Comparison of ENCODE assay signal across 12 cellular contexts in genomic region chr3:46565113-46565490, GRCh38. TPM values are rescaled to one million over a fixed set of nuclear protein-coding genes. Genes with fewer than 3 reads are reported as not detected.
DNase-seq lines count a peak whose midpoint lies in the region; ATAC-seq and TF ChIP-seq lines count a peak whose summit lies in the region.
"Had no signal": no experiment of that assay in that cellular context is flagged by ENCODE, and none has a peak within 500 bp of the region (broad histone marks: within the 10 kb centered on the region; RNA-seq: fewer than 3 reads in every experiment).

No MANE protein-coding gene starts in this region.

- dilution Hi-C loops in IMR-90 (cut with HindIII; ENCODE audit: low sequenced_read_pairs, unreplicated experiment), result no loop called here

- peak overlapping the region; percentile 84 for H4K5ac ChIP-seq in IMR-90 (ENCODE audit: low read depth, low read length)

- peak overlapping the region; percentile 75 to 83 (median 80) for H3K4me3 Mint-ChIP-seq in CD4-positive, alpha-beta memory T cell
- peak overlapping the region; percentile 80 for H3K4me3 Mint-ChIP-seq in osteocyte (ENCODE audit: unreplicated experiment)

- H3K27me3 ChIP-seq in CD4-positive, alpha-beta memory T cell (ENCODE audit: insufficient read depth, low read length), result peaks cover 6% of the 10 kb centered on the region
- no peaks in the 10 kb centered on the region for H3K27me3 ChIP-seq in IMR-90 (ENCODE audit: control insufficient read depth, insufficient read depth, low read length)

- peak overlapping the region; percentile 85 for H2BK20ac ChIP-seq in IMR-90 (ENCODE audit: low read depth, low read length)

- H3K14ac ChIP-seq in IMR-90 (replicated peaks; ENCODE audit: low read depth, low read length), result peak overlapping the region; percentile 73

- peak overlapping the region; percentile 95 for H3K4ac ChIP-seq in IMR-90 (ENCODE audit: low read depth, low read length)

- peaks cover 3 to 24% of the 10 kb centered on the region in 2 donors for H3K27me3 Mint-ChIP-seq in CD4-positive, alpha-beta memory T cell
- no peaks in the 10 kb centered on the region for H3K27me3 Mint-ChIP-seq in osteocyte (ENCODE audit: unreplicated experiment)

- TF ChIP-seq RAD21 in IMR-90 (IDR thresholded peaks at IDR 0.05; ENCODE audit: low read length), result no peak

- H3K36me3 ChIP-seq in CD4-positive, alpha-beta memory T cell (ENCODE audit: insufficient read depth, low read length), result no peaks in the 10 kb centered on the region
- H3K36me3 ChIP-seq in IMR-90 (ENCODE audit: control insufficient read depth, insufficient read depth, low read length), result no peaks in the 10 kb centered on the region

- H3K79me1 ChIP-seq in IMR-90 (ENCODE audit: low read depth in 1 of 2, low read length in 2 of 2), result peaks cover 13 to 22% of the 10 kb centered on the region in 2 experiments; a peak in 2 of 4 replicates

- TSS peak; percentile 54 for BruUV-seq in IMR-90 (replicated peaks; lab: Mats Ljungman, UMichigan)

- H3K23ac ChIP-seq in IMR-90 (ENCODE audit: low read depth, low read length), result peak overlapping the region; percentile 95

- no peak for DNase-seq in CD4-positive, alpha-beta memory T cell
- no peak for DNase-seq in IMR-90
- no peak for DNase-seq in fibroblast of the aortic adventitia (ENCODE audit: low read depth)
- DNase-seq in osteocyte (ENCODE audit: extremely low spot score, unreplicated experiment), result peak; percentile 32
- DNase-seq in DMS79 (lab: John Stamatoyannopoulos, UW), result no peak
- no peak for DNase-seq in NK-92 (lab: John Stamatoyannopoulos, UW; ENCODE audit: unreplicated experiment)
- DNase-seq in mucosa of gallbladder (ENCODE audit: low spot score), result no peak
- DNase-seq: NCI-H2081 treated with DMSO at 0.1 percent for 48 hours had no signal

- H3K9me3 Mint-ChIP-seq in CD4-positive, alpha-beta memory T cell, result peaks cover 0 to 7% (median 0%) of the 10 kb centered on the region in 8 donors
- no peaks in the 10 kb centered on the region for H3K9me3 Mint-ChIP-seq in osteocyte (ENCODE audit: unreplicated experiment)

- H2AK9ac ChIP-seq in IMR-90 (replicated peaks; ENCODE audit: low read depth, low read length, poor library complexity), result peak overlapping the region; percentile 28

- no peak overlapping the region for H2AFZ ChIP-seq in IMR-90 (replicated peaks; ENCODE audit: low read length, poor library complexity)

- peak overlapping the region in 1 of 7 donors; percentile 82 for H3K27ac Mint-ChIP-seq in CD4-positive, alpha-beta memory T cell
- peak overlapping the region; percentile 68 for H3K27ac Mint-ChIP-seq in osteocyte (ENCODE audit: unreplicated experiment)

- intact Hi-C loops in CD4-positive, alpha-beta memory T cell (cut with micrococcal nuclease), result no loop called here
- intact Hi-C loops in IMR-90 (cut with micrococcal nuclease), result loop anchor here (5.0 kb wide), 1 partner anchor 62 kb away; no protein-coding TSS in a partner anchor

- peak overlapping the region; percentile 98 for H2BK120ac ChIP-seq in IMR-90 (ENCODE audit: low read depth, low read length)

- peaks cover 10% of the 10 kb centered on the region; the same call in 1 of the 2 replicates for H3K9me1 ChIP-seq in IMR-90 (ENCODE audit: insufficient read depth, low read length)

- in situ Hi-C loops in IMR-90 (cut with MboI; ENCODE audit: low sequenced_read_pairs), result no loop called here

- H2BK15ac ChIP-seq in IMR-90 (ENCODE audit: low read depth, low read length), result peak overlapping the region; percentile 49; the same call in 2 of the 3 replicates

- CTCF ChIA-PET in CD4-positive, alpha-beta memory T cell (lab: Charles Lee; ENCODE audit: partially characterized antibody), result interaction anchor here (0.7 to 6.3 kb wide), 7 partner anchors 14 to 80 kb away, joined by 3 to 40 read pairs (median 3); no protein-coding TSS in a partner anchor
- CTCF ChIA-PET in IMR-90 (lab: Yijun Ruan, JAX), result interaction anchor here (1.2 to 1.6 kb wide), 2 partner anchors 62 to 76 kb away, joined by 3 to 6 read pairs; no protein-coding TSS in a partner anchor

- POLR2A ChIA-PET in CD4-positive, alpha-beta memory T cell (lab: Charles Lee; ENCODE audit: partially characterized antibody), result interaction anchor here (1.3 kb wide), 1 partner anchor 76 kb away, joined by 7 read pairs; no protein-coding TSS in a partner anchor
- POLR2A ChIA-PET in IMR-90 (lab: Charles Lee; ENCODE audit: unreplicated experiment), result interaction anchor here (0.6 kb wide), 1 partner anchor 93 kb away, joined by 8 read pairs; no protein-coding TSS in a partner anchor

- H3K4me2 ChIP-seq in IMR-90 (ENCODE audit: low read depth, low read length), result peak overlapping the region; percentile 86

- no peaks in the 10 kb centered on the region for H4K20me1 ChIP-seq in IMR-90 (ENCODE audit: insufficient read depth, low read length)

- peak overlapping the region; percentile 85 for H3K18ac ChIP-seq in IMR-90 (ENCODE audit: low read depth, low read length)

- TF ChIP-seq CTCF in IMR-90 (conservative IDR thresholded peaks at IDR 0.05; ENCODE audit: low read depth, low read length), result no peak
- no peak for TF ChIP-seq CTCF in fibroblast of the aortic adventitia (IDR thresholded peaks at IDR 0.05; ENCODE audit: insufficient read depth, low read length)
- TF ChIP-seq CTCF in osteocyte (IDR thresholded peaks at IDR 0.05), result no peak

- ATAC-seq in IMR-90 (ENCODE audit: low read depth), result no peak
- ATAC-seq in HG02973 (IDR thresholded peaks at IDR 0.05; ENCODE audit: unreplicated experiment), result no peak

- peaks cover 6 to 16% (median 13%) of the 10 kb centered on the region in 4 donors for H3K4me1 Mint-ChIP-seq in CD4-positive, alpha-beta memory T cell
- peaks cover 22% of the 10 kb centered on the region for H3K4me1 Mint-ChIP-seq in osteocyte (ENCODE audit: unreplicated experiment)

- no CpG with 5 or more reads among the region's 4 CpGs for WGBS in IMR-90 (ENCODE audit: extremely low coverage in 2 of 2, insufficient read length in 1 of 2), 2 experiments

- peaks cover 13% of the 10 kb centered on the region for H3K4me1 ChIP-seq in CD4-positive, alpha-beta memory T cell (ENCODE audit: insufficient read depth, low read length)
- peaks cover 11% of the 10 kb centered on the region for H3K4me1 ChIP-seq in IMR-90 (ENCODE audit: control insufficient read depth, insufficient read depth, low read length)

- peak overlapping the region; percentile 87; the same call in 1 of the 2 replicates for H3K9ac ChIP-seq in IMR-90 (ENCODE audit: low read depth, low read length)

- no peak overlapping the region for H3K4me3 ChIP-seq in CD4-positive, alpha-beta memory T cell (ENCODE audit: low read length in 2 of 2)
- H3K4me3 ChIP-seq in IMR-90 (ENCODE audit: insufficient read depth, low read depth, low read length) (peak overlapping the region; percentile 57), fibroblast of the aortic adventitia (ENCODE audit: low read depth, low read length) (peak overlapping the region; percentile 85)

- H2AK5ac ChIP-seq in IMR-90 (ENCODE audit: low read depth, low read length), result peak overlapping the region; percentile 93

- no peak for TF ChIP-seq POLR2A in IMR-90 (IDR thresholded peaks at IDR 0.05; ENCODE audit: low read depth, low read length)

- peak overlapping the region; percentile 95 for H4K91ac ChIP-seq in IMR-90 (ENCODE audit: insufficient read depth, low read depth, low read length)

- no peak overlapping the region for H3K56ac ChIP-seq in IMR-90 (ENCODE audit: extremely low read depth, insufficient read depth, low read length)

- no peaks in the 10 kb centered on the region for H3K9me3 ChIP-seq in CD4-positive, alpha-beta memory T cell (ENCODE audit: control insufficient read depth in 1 of 2, low read length in 2 of 2)
- H3K9me3 ChIP-seq in IMR-90 (ENCODE audit: control insufficient read depth, insufficient read depth, low read length), result peaks cover 4% of the 10 kb centered on the region

- H2BK5ac ChIP-seq in IMR-90 (ENCODE audit: low read depth, low read length, poor library complexity, severe bottlenecking), result peak overlapping the region; percentile 25

- H3K36me3 Mint-ChIP-seq in CD4-positive, alpha-beta memory T cell, result no peaks in the 10 kb centered on the region
- peaks cover 1% of the 10 kb centered on the region for H3K36me3 Mint-ChIP-seq in osteocyte (ENCODE audit: unreplicated experiment)

- H3K27ac ChIP-seq in CD4-positive, alpha-beta memory T cell (ENCODE audit: low read depth, low read length), result no peak overlapping the region
- peak overlapping the region; percentile 19; the same call in 1 of the 2 replicates for H3K27ac ChIP-seq in IMR-90 (ENCODE audit: insufficient read depth, low read length)

- H4K8ac ChIP-seq in IMR-90 (ENCODE audit: low read depth in 2 of 2, low read length in 2 of 2), result peak overlapping the region; percentile 79 to 93

TF ChIP-seq in IMR-90, 13 proteins besides CTCF, POLR2A, EP300 and RAD21 (continues in another document):
- TF ChIP-seq FOS (IDR thresholded peaks at IDR 0.05; ENCODE audit: low read depth, low read length) (no peak), RCOR1 (IDR thresholded peaks at IDR 0.05; ENCODE audit: insufficient replicate concordance, low read length) (no peak), ELK1 (IDR thresholded peaks at IDR 0.05; ENCODE audit: borderline replicate concordance, low read depth, low read length) (no peak)

RNA-seq across cellular contexts. Expression of gene LRRC2, which starts 1.0 kb away (rescaled TPM):
- total RNA-seq in CD4-positive, alpha-beta memory T cell, result 1 to 10 TPM in 1 of 2 experiments, under 1 TPM in 1; 0.50 to 1.0 TPM
- polyA plus RNA-seq in CD4-positive, alpha-beta memory T cell, result under 1 TPM in 1 of 2 donors, not detected in 1; 0.09 TPM
- total RNA-seq in IMR-90 (2012; rRNA removed) (4.1 and 4.7 TPM in 2 replicates), fibroblast of the aortic adventitia (ENCODE audit: low replicate concordance) (7.9 and 10.1 TPM in 2 replicates), osteocyte (1.2 and 1.5 TPM in 2 replicates), mucosa of gallbladder (1.9 TPM)
- polyA plus RNA-seq in IMR-90 (2012; rRNA removed), result 2.5 and 2.9 TPM in 2 replicates
- polyA plus RNA-seq in IMR-90 (2012; cell fraction: cytosol; rRNA removed), result 0.96 and 1.2 TPM in 2 replicates
- polyA plus RNA-seq in IMR-90 (2012; cell fraction: nucleus; rRNA removed; ENCODE audit: low replicate concordance), result 0.75 and 3.6 TPM in 2 replicates

RNA-seq across cellular contexts. Expression of gene FAM240A, which starts 47.2 kb away (rescaled TPM):
- total RNA-seq in CD4-positive, alpha-beta memory T cell, result not detected
- polyA plus RNA-seq in CD4-positive, alpha-beta memory T cell, result not detected
- total RNA-seq in IMR-90 (2012; rRNA removed), result not detected in 2 replicates
- not detected in 2 replicates for polyA plus RNA-seq in IMR-90 (2012; rRNA removed)
- polyA plus RNA-seq in IMR-90 (2012; cell fraction: cytosol; rRNA removed), result not detected in 2 replicates
- polyA plus RNA-seq in IMR-90 (2012; cell fraction: nucleus; rRNA removed; ENCODE audit: low replicate concordance), result not detected in 2 replicates
- not detected in 2 replicates for total RNA-seq in fibroblast of the aortic adventitia (ENCODE audit: low replicate concordance)
- not detected in 2 replicates for total RNA-seq in osteocyte
- not detected for total RNA-seq in mucosa of gallbladder
- total RNA-seq: kidney epithelial cell, OCI-LY7 had no signal
- polyA plus RNA-seq: esophagus had no signal

Comparison
In these comparisons a context has a peak if more than half of its experiments do, and no peak if none do; other contexts are left out.
1. H3K4me3 ChIP-seq: peak in IMR-90 (single experiment) and fibroblast of the aortic adventitia (single experiment); none in CD4-positive, alpha-beta memory T cell (0 of 2).